ENCODE assay signal across 25 cellular contexts in the genomic region with DNA sequence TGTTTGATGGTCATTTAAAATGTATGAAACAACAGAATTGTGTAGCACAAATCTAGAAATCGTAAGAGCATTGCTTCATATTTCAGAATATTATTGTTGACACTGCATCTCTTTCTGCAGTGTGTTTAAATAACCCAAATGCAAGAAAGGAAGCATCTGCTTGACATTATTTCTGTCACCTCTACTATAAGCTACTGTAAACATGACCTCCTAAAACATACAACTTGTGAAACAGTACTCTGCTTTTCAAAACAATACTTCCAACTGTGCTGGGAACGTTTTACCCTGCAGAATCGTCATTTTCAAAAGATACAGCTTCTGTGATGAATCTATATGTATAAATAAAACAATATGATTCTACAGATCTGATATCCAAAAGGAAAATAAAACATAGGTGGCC.
"Had no signal": no experiment of that assay in that cellular context is flagged by ENCODE, and none has a peak within 500 bp of the region (broad histone marks: within the 10 kb centered on the region; RNA-seq: fewer than 3 reads in every experiment).

No MANE protein-coding gene starts in this region.

- ATAC-seq: natural killer cell treated with Interleukin-12 subunit alpha and Interleukin-12 subunit beta and Interleukin-15 and Interleukin-18, amount 100 ng/mL, for 72 hours; WTC11 had no signal

- H3K4me3 ChIP-seq: left ventricle myocardium inferior, ovary, prostate gland, thoracic aorta, vagina had no signal

- H3K36me3 ChIP-seq: ovary, prostate gland, thoracic aorta, vagina had no signal

- DNase-seq: activated CD4-positive, alpha-beta T cell treated with anti-CD3 and anti-CD28 coated beads, Interleukin-2, amount 50 U/mL, for 4 hours; activated CD8-positive, alpha-beta memory T cell treated with anti-CD3 and anti-CD28 coated beads for 24 hours; activated CD8-positive, alpha-beta memory T cell treated with anti-CD3 and anti-CD28 coated beads, Interleukin-2, amount 50 U/mL, for 48 hours; activated naive CD4-positive, alpha-beta T cell treated with Interleukin-2 at 50 U/mL for 16 hours; activated naive CD8-positive, alpha-beta T cell treated with anti-CD3 and anti-CD28 coated beads for 36 hours; activated T-cell treated with anti-CD3 and anti-CD28 coated beads, Interleukin-2, amount 50 U/mL, for 48 hours; amniotic stem cell; cerebellar nuclear complex; cortex of kidney; effector CD4-positive, alpha-beta T cell; erythroblast; glutamatergic neuron; hippocampal formation; kidney glomerular epithelial cell; left ventricle myocardium inferior; mammary epithelial cell; ovary; stimulated activated CD4-positive, alpha-beta T cell treated with anti-CD3 and anti-CD28 coated beads, Interleukin-4, amount 100 ng/mL, for 24 hours; stimulated activated naive CD4-positive, alpha-beta T cell treated with Interleukin-2 at 50 U/mL for 16 hours; T1000 had no signal

- H3K9me3 ChIP-seq: left ventricle myocardium inferior, ovary, prostate gland, thoracic aorta, vagina had no signal

- H3K4me1 ChIP-seq: left ventricle myocardium inferior, prostate gland, vagina had no signal

- H3K27me3 ChIP-seq: ovary, vagina had no signal

- H3K27ac ChIP-seq: left ventricle myocardium inferior, ovary, prostate gland, thoracic aorta, vagina had no signal
